In genomic region chr16:88289001-88289400, GRCh38 we compare ENCODE assay signal across 18 cellular contexts.
DNase-seq lines count a peak whose midpoint lies in the region; ATAC-seq, FAIRE-seq and TF ChIP-seq lines count a peak whose summit lies in the region.
"Had no signal": no experiment of that assay in that cellular context is flagged by ENCODE, and none has a peak within 500 bp of the region (broad histone marks: within the 10 kb centered on the region; RNA-seq: fewer than 3 reads in every experiment).

No MANE protein-coding gene starts in this region.

- in situ Hi-C loops in K562 (cut with MboI) = no loop called here

- H3K9me3 ChIP-seq in BLaER1 treated with 17β-estradiol and CSF1 and Interleukin-3, amounts not matched to agents 10 nM and 100 nM (replicated peaks in 1 of 11) = peaks cover 52 to 58% (median 54%) of the 10 kb centered on the region in 11 experiments
- no peaks in the 10 kb centered on the region for H3K9me3 ChIP-seq in HEK293 (ENCODE audit: control insufficient read depth, insufficient read depth, low read depth, low read length)
- H3K9me3 ChIP-seq in K562 (replicated peaks; ENCODE audit: control insufficient read depth, insufficient read depth, low read depth, low read length) = no peaks in the 10 kb centered on the region

- no peak overlapping the region for H3K9ac ChIP-seq in BLaER1 treated with 17β-estradiol and CSF1 and Interleukin-3, amounts not matched to agents 10 nM and 100 nM
- no peak overlapping the region for H3K9ac ChIP-seq in K562 (ENCODE audit: insufficient read depth in 1 of 2, low read depth in 2 of 2, low read length in 2 of 2)

- 0 out of 22 replicates have a peak, but pooled peaks cover 0 to 6% (median 0%) of the 10 kb centered on the region in 11 experiments for H3K36me3 ChIP-seq in BLaER1 treated with 17β-estradiol and CSF1 and Interleukin-3, amounts not matched to agents 10 nM and 100 nM
- no peaks in the 10 kb centered on the region for H3K36me3 ChIP-seq in HEK293 (ENCODE audit: control insufficient read depth in 2 of 2, insufficient read depth in 1 of 2, low read length in 2 of 2)
- H3K36me3 ChIP-seq in K562 (ENCODE audit: control insufficient read depth, insufficient read depth, low read length) = no peaks in the 10 kb centered on the region

- no TSS peak for BruUV-seq in K562 (replicated peaks; lab: Mats Ljungman, UMichigan)

- 0 out of 22 replicates have a peak overlapping the region, but pooled peaks of 1 of the 11 experiments have one; percentile 68 for H3K27ac ChIP-seq in BLaER1 treated with 17β-estradiol and CSF1 and Interleukin-3, amounts not matched to agents 10 nM and 100 nM
- H3K27ac ChIP-seq in HEK293 (ENCODE audit: extremely low read depth, low read depth, low read length) = no peak overlapping the region
- H3K27ac ChIP-seq in K562 (ENCODE audit: extremely low read depth, low read depth, low read length) = no peak overlapping the region

- H3K27me3 ChIP-seq in BLaER1 treated with 17β-estradiol and CSF1 and Interleukin-3, amounts not matched to agents 10 nM and 100 nM = no peaks in the 10 kb centered on the region
- peaks cover 3 to 31% of the 10 kb centered on the region in 2 experiments; a peak in 4 of 5 replicates for H3K27me3 ChIP-seq in K562 (ENCODE audit: control insufficient read depth in 2 of 2, insufficient read depth in 2 of 2, low read length in 2 of 2)

- no peaks in the 10 kb centered on the region for H3K9me1 ChIP-seq in K562 (ENCODE audit: control insufficient read depth, insufficient read depth, low read length)

- intact Hi-C loops in K562 (cut with micrococcal nuclease) = loop anchor here (10.0 kb wide), 2 partner anchors 86 to 116 kb away; no protein-coding TSS in a partner anchor

- peak overlapping the region; percentile 56 to 90 (median 84); a peak in 19 of 22 replicates for H3K4me2 ChIP-seq in BLaER1 treated with 17β-estradiol and CSF1 and Interleukin-3, amounts not matched to agents 10 nM and 100 nM
- no peak overlapping the region for H3K4me2 ChIP-seq in K562 (ENCODE audit: insufficient read depth, low read length)

- WGBS in K562 (ENCODE audit: insufficient coverage, low coverage, missing lambda C conversion rate) = 19% methylated on average over 3 of the region's 3 CpGs

- POLR2A ChIA-PET in HEK293 (lab: Yijun Ruan, JAX) (no interaction called here), K562 (lab: Yijun Ruan, JAX) (interaction anchor here (1.4 kb wide), 1 partner anchor 66 kb away, joined by 3 read pairs; no protein-coding TSS in a partner anchor)

- no peak overlapping the region for H3K4me3 ChIP-seq in BLaER1 treated with 17β-estradiol and CSF1 and Interleukin-3, amounts not matched to agents 10 nM and 100 nM
- H3K4me3 ChIP-seq in HEK293 (ENCODE audit: low read depth, low read length) (no peak overlapping the region), K562 (no peak overlapping the region)
- H3K4me3 ChIP-seq: GM12878 had no signal

- TF ChIP-seq EP300 in K562 (IDR thresholded peaks at IDR 0.05; ENCODE audit: low read length) = no peak

- TF ChIP-seq RAD21 in K562 (CRISPR knock-in tag; conservative IDR thresholded peaks at IDR 0.05 in 1 of 2, IDR thresholded peaks at IDR 0.05 in 1 of 2) = no peak

- TF ChIP-seq CTCF in HEK293 (tag by site-specific recombination; IDR thresholded peaks at IDR 0.05) (no peak), K562 (IDR thresholded peaks at IDR 0.05 in 2 of 3, conservative IDR thresholded peaks at IDR 0.05 in 1 of 3; ENCODE audit: insufficient read depth in 2 of 3, low read depth in 1 of 3, low read length in 3 of 3) (no peak)

- TF ChIP-seq POLR2A in K562 (conservative IDR thresholded peaks at IDR 0.05) = no peak

- CTCF ChIA-PET in HEK293 (lab: Yijun Ruan, JAX) = no interaction called here
- CTCF ChIA-PET in K562 (lab: Yijun Ruan, JAX; ENCODE audit: low intra/inter-chr PET ratio) = no interaction called here

- ATAC-seq in K562 = no peak
- ATAC-seq in GM18517 (IDR thresholded peaks at IDR 0.05; ENCODE audit: unreplicated experiment) = no peak
- ATAC-seq: GM12878 had no signal

- peaks cover 18 to 32% (median 27%) of the 10 kb centered on the region in 10 experiments for H3K4me1 ChIP-seq in BLaER1 treated with 17β-estradiol and CSF1 and Interleukin-3, amounts not matched to agents 10 nM and 100 nM
- no peaks in the 10 kb centered on the region for H3K4me1 ChIP-seq in HEK293 (ENCODE audit: control insufficient read depth, insufficient read depth, low read length)
- H3K4me1 ChIP-seq in K562 (replicated peaks in 1 of 2; ENCODE audit: control insufficient read depth in 2 of 2, insufficient read depth in 2 of 2, low read length in 2 of 2) = peaks cover 10 to 12% of the 10 kb centered on the region in 2 experiments; a peak in 4 of 5 replicates

- DNase-seq in K562 (ENCODE audit: extremely low read depth in 1 of 4, low spot score in 3 of 4) (no peak), urothelium cell line (ENCODE audit: low spot score) (no peak), globus pallidus (ENCODE audit: low spot score) (no peak)
- DNase-seq in activated effector memory CD4-positive, alpha-beta T cell treated with Interleukin-2 at 50 U/mL for 16 hours = no peak
- DNase-seq: C1 segment of cervical spinal cord; CD4-positive, CD25-positive, alpha-beta regulatory T cell; CD8-positive, alpha-beta memory T cell; COR-L47; DMS 273 treated with DMSO at 0.1 percent for 48 hours; DMS53; DND-41; EL; HCEC 1CT had no signal

- no peaks in the 10 kb centered on the region for H4K20me1 ChIP-seq in BLaER1 treated with 17β-estradiol and CSF1 and Interleukin-3, amounts not matched to agents 10 nM and 100 nM
- H4K20me1 ChIP-seq in K562 (replicated peaks; ENCODE audit: control insufficient read depth, insufficient read depth, low read length) = no peaks in the 10 kb centered on the region

- FAIRE-seq in K562 (lab: Jason Lieb, UNC) = no peak
- peak; percentile 99 for FAIRE-seq in urothelium cell line (lab: Jason Lieb, UNC)
- FAIRE-seq: GM12878, GM18507 had no signal

- H2AFZ ChIP-seq in K562 (ENCODE audit: low read depth, low read length) = no peak overlapping the region

- no peaks in the 10 kb centered on the region for H3K79me2 ChIP-seq in K562 (ENCODE audit: control insufficient read depth, insufficient read depth, low read length)

TF ChIP-seq in HEK293, 187 proteins besides CTCF, POLR2A, EP300 and RAD21 (continues in another document):
- TF ChIP-seq ZNF488 (tag by site-specific recombination; IDR thresholded peaks at IDR 0.05) = 0 out of 2 replicates have a peak, but pooled peaks have one; percentile 51
- TF ChIP-seq ZNF561 (tag by site-specific recombination; IDR thresholded peaks at IDR 0.05; ENCODE audit: borderline replicate concordance) = no peak
- TF ChIP-seq ZNF677 (tag by site-specific recombination; IDR thresholded peaks at IDR 0.05) = no peak
- TF ChIP-seq ZNF704 (tag by site-specific recombination; IDR thresholded peaks at IDR 0.05) = no peak
- no peak for TF ChIP-seq ZSCAN23 (tag by site-specific recombination; IDR thresholded peaks at IDR 0.05)
- no peak for TF ChIP-seq GLI2 (tag by site-specific recombination; IDR thresholded peaks at IDR 0.05; ENCODE audit: borderline replicate concordance, low read depth)

TF ChIP-seq in K562, 482 proteins besides CTCF, POLR2A, EP300 and RAD21 (continues in another document):
- TF ChIP-seq XRCC4 (IDR thresholded peaks at IDR 0.05; ENCODE audit: extremely low read depth, insufficient read depth, insufficient read length) (no peak), SRSF7 (optimal IDR thresholded peaks at IDR 0.05; ENCODE audit: low read depth, low read length) (no peak), POU5F1 (IDR thresholded peaks at IDR 0.05; ENCODE audit: borderline replicate concordance, low read depth, low read length, partially characterized antibody) (no peak), SUPT5H (IDR thresholded peaks at IDR 0.05) (no peak), HLTF (IDR thresholded peaks at IDR 0.05) (peak; percentile 76; the same call in 1 of the 2 replicates), ZEB2 (IDR thresholded peaks at IDR 0.05) (no peak), PBX2 (CRISPR knock-in tag; IDR thresholded peaks at IDR 0.05; ENCODE audit: low read depth) (no peak), PBX2 (tag; conservative IDR thresholded peaks at IDR 0.05; ENCODE audit: low read depth) (no peak), ZBTB33 (CRISPR knock-in tag; IDR thresholded peaks at IDR 0.05) (no peak), ELF4 (CRISPR knock-in tag; IDR thresholded peaks at IDR 0.05) (peak; percentile 80; the same call in 1 of the 2 replicates), ZFP1 (CRISPR knock-in tag; IDR thresholded peaks at IDR 0.05) (no peak), ZBTB1 (CRISPR knock-in tag; IDR thresholded peaks at IDR 0.05; ENCODE audit: borderline replicate concordance, low read depth) (no peak)
